26 cellular contexts compared by ENCODE assay signal in the genomic region with DNA sequence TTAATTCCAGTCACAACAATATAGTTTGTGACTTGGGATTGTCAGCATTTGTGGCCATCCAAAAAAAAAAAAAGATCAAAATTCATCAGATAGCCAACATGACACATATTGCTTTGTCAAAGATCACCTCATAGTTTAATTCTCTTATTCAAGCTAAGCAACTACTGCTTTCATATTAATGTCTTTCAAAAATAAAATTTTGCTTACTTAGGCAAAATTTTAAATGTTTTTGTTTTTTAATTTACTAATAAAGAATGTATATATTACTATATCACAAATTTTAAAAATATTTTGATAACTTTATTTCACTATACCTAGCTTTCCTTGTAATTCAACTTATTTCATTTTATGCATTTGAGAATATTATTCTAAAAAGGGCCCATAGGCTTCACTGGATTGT.
"Had no signal": no experiment of that assay in that cellular context is flagged by ENCODE, and none has a peak within 500 bp of the region (broad histone marks: within the 10 kb centered on the region; RNA-seq: fewer than 3 reads in every experiment).

No MANE protein-coding gene starts in this region.

- H3K27me3 ChIP-seq: Peyer's patch had no signal

- H3K9me3 ChIP-seq: Peyer's patch, SK-N-SH had no signal

- H3K27me3 Mint-ChIP-seq: activated naive CD8-positive, alpha-beta T cell had no signal

- H3K9me2 ChIP-seq: SK-N-SH had no signal

- H3K9ac ChIP-seq: SK-N-SH had no signal

- ATAC-seq: activated T-helper 17 cell treated with anti-CD3 and anti-CD28 coated beads, Interleukin-2, amount 50 U/mL, for 72 hours had no signal

- H3K4me3 Mint-ChIP-seq: activated CD4-positive, alpha-beta memory T cell treated with anti-CD3 and anti-CD28 coated beads for 36 hours; activated CD4-positive, alpha-beta T cell treated with anti-CD3 and anti-CD28 coated beads, Interleukin-2, amount 10 ng/mL, durations not matched to agents 7 days and 5 days; activated naive CD4-positive, alpha-beta T cell treated with anti-CD3 and anti-CD28 coated beads for 36 hours; activated naive CD8-positive, alpha-beta T cell; activated T-helper 17 cell treated with anti-CD3 and anti-CD28 coated beads, Interleukin-2, amount 50 U/mL, for 72 hours had no signal

- H3K27ac Mint-ChIP-seq: activated CD4-positive, alpha-beta memory T cell treated with anti-CD3 and anti-CD28 coated beads for 36 hours; activated CD4-positive, alpha-beta T cell treated with anti-CD3 and anti-CD28 coated beads, Interleukin-2, amount 10 ng/mL, durations not matched to agents 7 days and 5 days; activated naive CD4-positive, alpha-beta T cell treated with anti-CD3 and anti-CD28 coated beads for 36 hours; activated naive CD8-positive, alpha-beta T cell; activated T-helper 17 cell treated with anti-CD3 and anti-CD28 coated beads, Interleukin-2, amount 50 U/mL, for 72 hours had no signal

- H3K9me3 Mint-ChIP-seq: activated T-helper 17 cell treated with anti-CD3 and anti-CD28 coated beads, Interleukin-2, amount 50 U/mL, for 72 hours had no signal

- H3K4me3 ChIP-seq: Peyer's patch, SJCRH30 had no signal

- H3K36me3 ChIP-seq: Peyer's patch, SJCRH30 had no signal

- H3K4me1 Mint-ChIP-seq: activated T-helper 17 cell treated with anti-CD3 and anti-CD28 coated beads, Interleukin-2, amount 50 U/mL, for 72 hours had no signal

- DNase-seq: activated CD4-positive, alpha-beta memory T cell treated with anti-CD3 and anti-CD28 coated beads for 36 hours; activated CD4-positive, alpha-beta T cell treated with anti-CD3 and anti-CD28 coated beads, Interleukin-2, amount 10 ng/mL, durations not matched to agents 7 days and 5 days; activated CD4-positive, CD25-positive, alpha-beta regulatory T cell; activated CD8-positive, alpha-beta memory T cell treated with anti-CD3 and anti-CD28 coated beads for 24 hours; activated gamma-delta T cell; activated naive CD4-positive, alpha-beta T cell treated with anti-CD3 and anti-CD28 coated beads for 36 hours; activated T-cell treated with anti-CD3 and anti-CD28 coated beads for 4 hours; activated T-cell treated with anti-CD3 and anti-CD28 coated beads, Interleukin-2, amount 50 U/mL, for 48 hours; amygdala; KG1; NCI-H1092 treated with DMSO at 0.1 percent for 48 hours; NCI-H1417 treated with DMSO at 0.1 percent for 48 hours; NCI-H1694; NCI-H2029; NCI-H510A treated with DMSO at 0.1 percent for 48 hours; NCI-H69; NK-92 treated with Interleukin-12 subunit alpha and Interleukin-12 subunit beta, amount 100 ng/mL, for 24 hours; Peyer's patch; Right ventricle myocardium superior; SJCRH30; SK-N-SH; T-helper 1 cell had no signal

- H3K36me3 Mint-ChIP-seq: activated CD4-positive, alpha-beta memory T cell treated with anti-CD3 and anti-CD28 coated beads for 36 hours had no signal

- H3K4me2 ChIP-seq: SK-N-SH had no signal

- H3K27ac ChIP-seq: Peyer's patch, RWPE1, SJCRH30, VCaP had no signal

- H3K4me1 ChIP-seq: SJCRH30 had no signal
